In the genomic region with DNA sequence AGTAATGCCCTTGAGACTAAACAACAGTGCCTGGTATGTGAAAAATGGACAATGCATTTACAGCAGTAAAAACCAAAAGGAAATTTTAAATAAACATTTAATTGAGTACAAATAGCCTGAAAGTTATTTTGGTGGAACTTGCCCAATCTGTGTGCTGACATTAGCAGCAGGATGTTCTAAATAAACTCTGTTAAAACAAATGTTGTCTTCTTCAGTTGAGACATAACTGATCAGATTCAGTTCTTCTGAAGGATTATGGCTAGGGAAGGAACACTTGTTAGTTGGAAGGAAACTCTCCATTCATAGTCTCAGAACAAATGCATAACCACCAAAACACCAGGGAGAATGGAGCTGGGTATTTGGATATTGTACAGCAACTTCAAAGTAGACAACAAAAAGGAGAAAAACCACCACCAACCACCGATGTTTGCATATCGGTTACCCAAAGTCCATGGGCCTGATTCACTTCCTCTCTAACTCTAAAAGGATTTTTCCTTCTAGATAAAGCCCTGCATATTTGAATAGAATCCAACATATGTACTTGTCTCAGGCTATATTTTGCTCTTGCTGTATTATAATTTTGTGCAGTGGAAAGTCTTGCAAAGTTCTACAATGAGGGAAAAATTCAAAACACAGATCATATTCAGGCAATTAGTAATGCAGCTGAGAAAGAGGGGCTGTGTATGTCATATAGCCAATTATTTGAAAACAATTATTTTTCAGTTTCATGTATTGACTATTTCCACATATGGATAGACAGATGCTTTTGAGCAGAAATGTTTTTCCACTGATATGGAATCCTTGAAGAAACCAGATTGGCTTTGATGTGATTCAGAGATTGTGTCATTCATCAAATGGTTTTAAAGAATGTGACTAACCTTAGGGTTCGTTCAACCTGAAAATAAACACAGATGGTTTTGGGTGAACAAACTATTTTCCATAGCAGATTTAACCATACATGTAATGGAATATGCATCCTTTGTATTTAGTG, we compare ENCODE assay signal across 14 cellular contexts.
DNase-seq lines count a peak whose midpoint lies in the region; ATAC-seq, FAIRE-seq and TF ChIP-seq lines count a peak whose summit lies in the region.
"Had no signal": no experiment of that assay in that cellular context is flagged by ENCODE, and none has a peak within 500 bp of the region (broad histone marks: within the 10 kb centered on the region; RNA-seq: fewer than 3 reads in every experiment).

No MANE protein-coding gene starts in this region.

- FAIRE-seq in HepG2 (lab: Jason Lieb, UNC) (peak; percentile 67), small intestine (lab: Jason Lieb, UNC) (no peak)

- no peak for TF ChIP-seq POLR2A in HepG2 (IDR thresholded peaks at IDR 0.05; ENCODE audit: insufficient read depth in 1 of 2, low read depth in 2 of 2, low read length in 2 of 2)

- TF ChIP-seq RAD21 in Ishikawa (IDR thresholded peaks at IDR 0.05; ENCODE audit: low read depth), result no peak
- TF ChIP-seq RAD21 in HepG2 (CRISPR knock-in tag; IDR thresholded peaks at IDR 0.05), result 0 out of 2 replicates have a peak, but pooled peaks have one; percentile 27

- H3K27me3 ChIP-seq in HepG2 (ENCODE audit: control insufficient read depth in 1 of 2, insufficient read depth in 2 of 2, low read length in 2 of 2) (no peaks in the 10 kb centered on the region), small intestine (ENCODE audit: control insufficient read depth in 2 of 2, insufficient read depth in 2 of 2, low read length in 2 of 2) (no peaks in the 10 kb centered on the region)
- H3K27me3 ChIP-seq: left lung had no signal

- H3K4me3 ChIP-seq in AG10803 (ENCODE audit: low read length) (no peak overlapping the region), HepG2 (replicated peaks in 1 of 3; ENCODE audit: insufficient read depth in 1 of 3, low read depth in 2 of 3, low read length in 3 of 3) (no peak overlapping the region; a peak in 1 of 6 replicates), small intestine (ENCODE audit: low read depth in 1 of 2, low read length in 2 of 2) (no peak overlapping the region)
- H3K4me3 ChIP-seq: left lung had no signal

- peak; percentile 94 for ATAC-seq in HepG2
- ATAC-seq in HG03520 (IDR thresholded peaks at IDR 0.05; ENCODE audit: unreplicated experiment), result no peak
- no peak for ATAC-seq in HG03565 (IDR thresholded peaks at IDR 0.05; ENCODE audit: unreplicated experiment)
- ATAC-seq: activated CD4-positive, CD25-positive, alpha-beta regulatory T cell treated with anti-CD3 and anti-CD28 coated beads, Interleukin-2, amount 50 U/mL, for 24 hours; left lung had no signal

- H3K9ac ChIP-seq in HepG2 (ENCODE audit: insufficient read depth, low read depth, low read length), result peak overlapping the region; percentile 43

- no peak overlapping the region for H2AFZ ChIP-seq in HepG2 (ENCODE audit: low read length)

- BruUV-seq in HepG2 (replicated peaks; lab: Mats Ljungman, UMichigan), result TSS peak; percentile 96

- H3K27ac ChIP-seq in HepG2 (ENCODE audit: extremely low read length, insufficient read depth, low read length) (peak overlapping the region; percentile 83), small intestine (ENCODE audit: low read depth in 1 of 2, low read length in 1 of 2) (no peak overlapping the region)
- H3K27ac ChIP-seq: left lung had no signal

- CTCF ChIA-PET in HepG2 (lab: Yijun Ruan, JAX; ENCODE audit: low intra/inter-chr PET ratio, low total read pairs), result no interaction called here

- POLR2A ChIA-PET in HepG2 (lab: Yijun Ruan, JAX), result interaction anchor here (0.5 to 6.0 kb wide), 13 partner anchors 9 to 495 kb away, joined by 3 to 41 read pairs (median 4); a partner anchor contains a TSS

- TF ChIP-seq EP300 in Ishikawa (IDR thresholded peaks at IDR 0.05; ENCODE audit: borderline replicate concordance) (peak; percentile 42; the same call in 1 of the 2 replicates), HepG2 (IDR thresholded peaks at IDR 0.05; ENCODE audit: low read depth in 2 of 2, low read length in 2 of 2) (peak in 1 of 2 experiments; percentile 97; a peak in 3 of 4 replicates), HepG2 (CRISPR knock-in tag; IDR thresholded peaks at IDR 0.05; ENCODE audit: borderline replicate concordance) (peak; percentile 92)

- H3K4me2 ChIP-seq in HepG2 (ENCODE audit: low read depth, low read length), result peak overlapping the region; percentile 54

- no peaks in the 10 kb centered on the region for H3K79me2 ChIP-seq in HepG2 (ENCODE audit: insufficient read depth, low read length)

- WGBS in HepG2 (ENCODE audit: low lambda C conversion rate), result 2% methylated on average over 3 of the region's 3 CpGs
- 57 to 62% (median 59%) methylated on average over 3 of the region's 3 CpGs for WGBS in small intestine, 3 donors

- H3K4me1 ChIP-seq in HepG2 (ENCODE audit: insufficient read depth, low read length) (peaks cover 84% of the 10 kb centered on the region), small intestine (ENCODE audit: control insufficient read depth in 2 of 2, insufficient read depth in 1 of 2, low read depth in 1 of 2, low read length in 1 of 2) (no peaks in the 10 kb centered on the region)

- DNase-seq in AG10803 (ENCODE audit: low read depth) (peak; percentile 63), astrocyte of the hippocampus (ENCODE audit: low read depth, low spot score) (peak; percentile 94), HepG2 (ENCODE audit: low spot score) (peak; percentile 96), small intestine (no peak), DMS114 treated with DMSO at 0.1 percent for 48 hours (lab: John Stamatoyannopoulos, UW; ENCODE audit: unreplicated experiment) (no peak)
- DNase-seq: activated naive CD4-positive, alpha-beta T cell; CD4-positive, CD25-positive, alpha-beta regulatory T cell; endodermal cell; left lung; NCI-H1105 treated with DMSO at 0.1 percent for 48 hours had no signal

- H3K36me3 ChIP-seq in HepG2 (replicated peaks in 1 of 2; ENCODE audit: control insufficient read depth in 1 of 2, insufficient read depth in 2 of 2, low read length in 2 of 2) (no peaks in the 10 kb centered on the region), small intestine (ENCODE audit: control insufficient read depth in 2 of 2, insufficient read depth in 2 of 2, low read length in 2 of 2) (no peaks in the 10 kb centered on the region)
- H3K36me3 ChIP-seq: left lung had no signal

- no peak for TF ChIP-seq CTCF in AG10803 (conservative IDR thresholded peaks at IDR 0.05; ENCODE audit: low read length)
- no peak for TF ChIP-seq CTCF in HepG2 (CRISPR knock-in tag; IDR thresholded peaks at IDR 0.05)

- H4K20me1 ChIP-seq in HepG2 (ENCODE audit: insufficient read depth, low read length), result no peaks in the 10 kb centered on the region

- in situ Hi-C loops in HepG2 (cut with HindIII; ENCODE audit: extremely low pct_ligation_motif_present, low pct_unique_long_range_greater_than_20kb), result no loop called here

- intact Hi-C loops in HepG2 (cut with micrococcal nuclease; ENCODE audit: unreplicated experiment), result loop anchor here (1.0 to 2.0 kb wide), 6 partner anchors 30 to 220 kb away; a partner anchor contains a TSS

- H3K9me3 ChIP-seq in HepG2 (ENCODE audit: low read length) (no peaks in the 10 kb centered on the region), small intestine (ENCODE audit: control insufficient read depth, low read depth) (no peaks in the 10 kb centered on the region)
- H3K9me3 ChIP-seq: left lung had no signal

TF ChIP-seq in Ishikawa, 13 proteins besides CTCF, POLR2A, EP300 and RAD21:
- TF ChIP-seq, protein P1, sequence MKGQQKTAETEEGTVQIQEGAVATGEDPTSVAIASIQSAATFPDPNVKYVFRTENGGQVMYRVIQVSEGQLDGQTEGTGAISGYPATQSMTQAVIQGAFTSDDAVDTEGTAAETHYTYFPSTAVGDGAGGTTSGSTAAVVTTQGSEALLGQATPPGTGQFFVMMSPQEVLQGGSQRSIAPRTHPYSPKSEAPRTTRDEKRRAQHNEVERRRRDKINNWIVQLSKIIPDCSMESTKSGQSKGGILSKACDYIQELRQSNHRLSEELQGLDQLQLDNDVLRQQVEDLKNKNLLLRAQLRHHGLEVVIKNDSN (IDR thresholded peaks at IDR 0.05), result no peak
- TF ChIP-seq, protein P2, sequence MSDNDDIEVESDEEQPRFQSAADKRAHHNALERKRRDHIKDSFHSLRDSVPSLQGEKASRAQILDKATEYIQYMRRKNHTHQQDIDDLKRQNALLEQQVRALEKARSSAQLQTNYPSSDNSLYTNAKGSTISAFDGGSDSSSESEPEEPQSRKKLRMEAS (IDR thresholded peaks at IDR 0.05), result no peak
- no peak for TF ChIP-seq YY1 (IDR thresholded peaks at IDR 0.05; ENCODE audit: low read depth)
- no peak; the same call in 1 of the 2 replicates for TF ChIP-seq FOXM1 (IDR thresholded peaks at IDR 0.05; ENCODE audit: borderline replicate concordance, low read depth)
- TF ChIP-seq NFIC (IDR thresholded peaks at IDR 0.05), result peak; percentile 18; the same call in 1 of the 2 replicates
- TF ChIP-seq EGR1 (IDR thresholded peaks at IDR 0.05), result no peak
- no peak for TF ChIP-seq ZBTB7A (IDR thresholded peaks at IDR 0.05; ENCODE audit: low read depth)
- TF ChIP-seq CREB1 (IDR thresholded peaks at IDR 0.05; ENCODE audit: low read depth), result no peak
- 0 out of 2 replicates have a peak, but pooled peaks have one; percentile 27 for TF ChIP-seq TEAD4 (IDR thresholded peaks at IDR 0.05)

TF ChIP-seq in HepG2, 621 proteins besides CTCF, POLR2A, EP300 and RAD21 (continues in another document):
- TF ChIP-seq MAFF (IDR thresholded peaks at IDR 0.05; ENCODE audit: low read depth, low read length) (no peak), MYNN (CRISPR knock-in tag; IDR thresholded peaks at IDR 0.05; ENCODE audit: low read depth) (no peak), ZNF761 (CRISPR knock-in tag; conservative IDR thresholded peaks at IDR 0.05) (peak; percentile 39; the same call in 1 of the 2 replicates), KLF15 (CRISPR knock-in tag; IDR thresholded peaks at IDR 0.05; ENCODE audit: borderline replicate concordance) (no peak), DPF2 (CRISPR knock-in tag; IDR thresholded peaks at IDR 0.05; ENCODE audit: borderline replicate concordance, low read depth) (peak; percentile 72), XBP1 (CRISPR knock-in tag; IDR thresholded peaks at IDR 0.05) (no peak), GTF3A (CRISPR knock-in tag; conservative IDR thresholded peaks at IDR 0.05) (no peak), JUNB (CRISPR knock-in tag; IDR thresholded peaks at IDR 0.05; ENCODE audit: borderline replicate concordance) (0 out of 2 replicates have a peak, but pooled peaks have one; percentile 49), FOSL2 (CRISPR knock-in tag; IDR thresholded peaks at IDR 0.05) (peak; percentile 92), ZMYM3 (CRISPR knock-in tag; IDR thresholded peaks at IDR 0.05) (peak; percentile 30; the same call in 1 of the 2 replicates), HCFC1 (IDR thresholded peaks at IDR 0.05; ENCODE audit: low read depth, low read length) (no peak), ZSCAN22 (CRISPR knock-in tag; IDR thresholded peaks at IDR 0.05) (no peak), FOXA3 (CRISPR knock-in tag; IDR thresholded peaks at IDR 0.05) (peak; percentile 65), CHCHD3 (CRISPR knock-in tag; IDR thresholded peaks at IDR 0.05) (no peak), NRL (CRISPR knock-in tag; IDR thresholded peaks at IDR 0.05; ENCODE audit: borderline replicate concordance) (no peak)
- TF ChIP-seq, protein P3, sequence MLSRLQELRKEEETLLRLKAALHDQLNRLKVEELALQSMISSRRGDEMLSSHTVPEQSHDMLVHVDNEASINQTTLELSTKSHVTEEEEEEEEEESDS (CRISPR knock-in tag; IDR thresholded peaks at IDR 0.05; ENCODE audit: borderline replicate concordance), result no peak

Comparison
In these comparisons a context has a peak if more than half of its experiments do, and no peak if none do; other contexts are left out.
1. DNase-seq: peak in AG10803 (single experiment), astrocyte of the hippocampus (single experiment) and HepG2 (single experiment); none in small intestine (single experiment) and DMS114 treated with DMSO at 0.1 percent for 48 hours (single experiment).